ENCODE assay signal across 31 cellular contexts in genomic region chr7:48610705-48611104, GRCh38.
"Had no signal": no experiment of that assay in that cellular context is flagged by ENCODE, and none has a peak within 500 bp of the region (broad histone marks: within the 10 kb centered on the region; RNA-seq: fewer than 3 reads in every experiment).

No MANE protein-coding gene starts in this region.

- H3K27ac Mint-ChIP-seq: immature natural killer cell; naive B cell; natural killer cell; neural progenitor cell; progenitor cell of endocrine pancreas; stimulated activated memory B cell treated with anti-CD40 and anti-IgM and Interleukin-4, amounts not matched to agents 10 μg/mL and 1 μg/mL and 100 μg/mL, for 72 hours; stimulated activated naive CD8-positive, alpha-beta T cell treated with anti-CD3 and anti-CD28 coated beads, Interleukin-15, amount 100 ng/mL, for 72 hours; type B pancreatic cell had no signal

- H3K27ac ChIP-seq: left lung, lower lobe of right lung, neural progenitor cell, parathyroid adenoma, right atrium auricular region, right lobe of liver, tibial nerve, uterus had no signal

- H3K79me2 ChIP-seq: parathyroid adenoma had no signal

- H3K4me1 ChIP-seq: left lung, lower lobe of right lung, neural progenitor cell, parathyroid adenoma, right atrium auricular region, right lobe of liver, tibial nerve, uterus had no signal

- ATAC-seq: left colon; left lung; lower lobe of right lung; natural killer cell; right lobe of liver; stimulated activated memory B cell treated with anti-CD40 and anti-IgM and Interleukin-4, amounts not matched to agents 10 μg/mL and 1 μg/mL and 100 μg/mL, for 72 hours; stimulated activated naive CD8-positive, alpha-beta T cell treated with anti-CD3 and anti-CD28 coated beads, Interleukin-15, amount 100 ng/mL, for 72 hours had no signal

- H3K4me3 ChIP-seq: left lung, lower lobe of right lung, neural progenitor cell, right atrium auricular region, right lobe of liver, smooth muscle cell, tibial nerve, uterus had no signal

- H2AFZ ChIP-seq: neural progenitor cell, parathyroid adenoma had no signal

- H3K36me3 ChIP-seq: lower lobe of right lung, neural progenitor cell, right atrium auricular region, right lobe of liver, tibial nerve, uterus had no signal

- H3K4me1 Mint-ChIP-seq: immature natural killer cell; naive B cell; natural killer cell; nephron progenitor cell; stimulated activated memory B cell treated with anti-CD40 and anti-IgM and Interleukin-4, amounts not matched to agents 10 μg/mL and 1 μg/mL and 100 μg/mL, for 72 hours; stimulated activated naive CD8-positive, alpha-beta T cell treated with anti-CD3 and anti-CD28 coated beads, Interleukin-15, amount 100 ng/mL, for 72 hours had no signal

- H3K36me3 Mint-ChIP-seq: immature natural killer cell; naive B cell; natural killer cell; neural progenitor cell; stimulated activated memory B cell treated with anti-CD40 and anti-IgM and Interleukin-4, amounts not matched to agents 10 μg/mL and 1 μg/mL and 100 μg/mL, for 72 hours; type B pancreatic cell had no signal

- FAIRE-seq: islet of Langerhans, kidney had no signal

- DNase-seq: hippocampal formation; immature natural killer cell; kidney; left colon; left lung; lower lobe of right lung; mammary epithelial cell; mesenchymal stem cell; naive B cell; natural killer cell; nephron progenitor cell; occipital lobe; right lobe of liver; stimulated activated CD4-positive, alpha-beta T cell treated with anti-CD3 and anti-CD28 coated beads, Interleukin-1b, Interleukin-23, amount 100 ng/mL, for 48 hours; stimulated activated CD4-positive, alpha-beta T cell treated with anti-CD3 and anti-CD28 coated beads, Interleukin-2, amount 100 ng/mL, for 48 hours; stimulated activated CD4-positive, alpha-beta T cell treated with anti-CD3 and anti-CD28 coated beads, Interleukin-4, amount 100 ng/mL, for 4 hours; stimulated activated CD8-positive, alpha-beta memory T cell treated with anti-CD3 and anti-CD28 coated beads, Interleukin-4, amount 100 ng/mL, for 48 hours; stimulated activated naive CD4-positive, alpha-beta T cell treated with Interleukin-2 at 50 U/mL for 16 hours; stimulated activated naive CD8-positive, alpha-beta T cell treated with anti-CD3 and anti-CD28 coated beads, Interleukin-15, amount 100 ng/mL, for 72 hours; substantia nigra; uterus had no signal

- H3K27me3 Mint-ChIP-seq: naive B cell; stimulated activated memory B cell treated with anti-CD40 and anti-IgM and Interleukin-4, amounts not matched to agents 10 μg/mL and 1 μg/mL and 100 μg/mL, for 72 hours; stimulated activated naive CD8-positive, alpha-beta T cell treated with anti-CD3 and anti-CD28 coated beads, Interleukin-15, amount 100 ng/mL, for 72 hours had no signal

- H3K9ac ChIP-seq: neural progenitor cell, parathyroid adenoma had no signal

- H3K27me3 ChIP-seq: left lung, neural progenitor cell, neutrophil, right atrium auricular region, right lobe of liver, tibial nerve, uterus had no signal

- H3K9me3 ChIP-seq: left lung, lower lobe of right lung, neutrophil, right atrium auricular region, right lobe of liver, uterus had no signal

- H3K9me3 Mint-ChIP-seq: neural progenitor cell, type B pancreatic cell had no signal

- H3K4me2 ChIP-seq: neural progenitor cell, smooth muscle cell had no signal

- H3K4me3 Mint-ChIP-seq: immature natural killer cell; naive B cell; natural killer cell; nephron progenitor cell; neural progenitor cell; stimulated activated memory B cell treated with anti-CD40 and anti-IgM and Interleukin-4, amounts not matched to agents 10 μg/mL and 1 μg/mL and 100 μg/mL, for 72 hours; stimulated activated naive CD8-positive, alpha-beta T cell treated with anti-CD3 and anti-CD28 coated beads, Interleukin-15, amount 100 ng/mL, for 72 hours; type B pancreatic cell had no signal
